In genomic region chr6:54361188-54361587, GRCh38 we compare ENCODE assay signal across 36 cellular contexts. TPM values are rescaled to one million over a fixed set of nuclear protein-coding genes. Genes with fewer than 3 reads are reported as not detected.
"Had no signal": no experiment of that assay in that cellular context is flagged by ENCODE, and none has a peak within 500 bp of the region (broad histone marks: within the 10 kb centered on the region; RNA-seq: fewer than 3 reads in every experiment).

No MANE protein-coding gene starts in this region.

- H3K36me3 ChIP-seq: ascending aorta had no signal

- H3K27me3 ChIP-seq: ascending aorta had no signal

- FAIRE-seq: RCC 7860 had no signal

- DNase-seq: activated B cell treated with CpG ODN at 0.5 μM for 24 hours; activated CD4-positive, alpha-beta memory T cell treated with anti-CD3 and anti-CD28 coated beads, Interleukin-2, amount 10 ng/mL, durations not matched to agents 7 days and 5 days; activated CD4-positive, alpha-beta T cell treated with anti-CD3 and anti-CD28 coated beads for 1 hour; activated CD4-positive, alpha-beta T cell treated with anti-CD3 and anti-CD28 coated beads for 48 hours; activated CD8-positive, alpha-beta memory T cell treated with anti-CD3 and anti-CD28 coated beads for 24 hours; activated CD8-positive, alpha-beta memory T cell treated with anti-CD3 and anti-CD28 coated beads, Interleukin-2, amount 10 ng/mL, durations not matched to agents 7 days and 5 days; activated gamma-delta T cell; activated naive CD4-positive, alpha-beta T cell treated with Interleukin-2 at 50 U/mL for 16 hours; activated naive CD8-positive, alpha-beta T cell treated with anti-CD3 and anti-CD28 coated beads, Interleukin-2, amount 10 ng/mL, durations not matched to agents 7 days and 5 days; activated T-cell treated with anti-CD3 and anti-CD28 coated beads, Interleukin-2, amount 50 U/mL, for 1 hour; activated T-cell treated with anti-CD3 and anti-CD28 coated beads, Interleukin-2, amount 50 U/mL, for 72 hours; amygdala; caudate nucleus; NCI-H1092 treated with DMSO at 0.1 percent for 48 hours; NCI-H1417; NCI-H146; NCI-H187; NCI-H2029 treated with DMSO at 0.1 percent for 48 hours; NCI-H2107; NCI-H2171; NCI-H510A; NCI-H526; NCI-H748 treated with DMSO at 0.1 percent for 48 hours; NK-92 treated with Interleukin-12 subunit alpha and Interleukin-12 subunit beta, amount 100 ng/mL, for 24 hours; PC-9; Right ventricle myocardium superior; SW 1271; T-helper 1 cell; T-helper 2 cell; T-helper 9 cell had no signal

- H3K9me3 ChIP-seq: ascending aorta had no signal

- ATAC-seq: activated CD8-positive, alpha-beta memory T cell treated with anti-CD3 and anti-CD28 coated beads, Interleukin-2, amount 10 ng/mL, durations not matched to agents 7 days and 5 days; activated T-cell treated with anti-CD3 and anti-CD28 coated beads, Interleukin-2, amount 50 U/mL, for 72 hours had no signal

- H3K4me3 ChIP-seq: ascending aorta, PC-9 had no signal

- H3K27ac ChIP-seq: ascending aorta, KMS-11, PC-9, VCaP had no signal

- H3K4me1 ChIP-seq: ascending aorta had no signal

RNA-seq across cellular contexts. Expression of gene TINAG, which starts 52.9 kb away (rescaled TPM):
- total RNA-seq: activated B cell treated with CpG ODN at 0.5 μM for 24 hours; activated CD4-positive, alpha-beta memory T cell treated with anti-CD3 and anti-CD28 coated beads, Interleukin-2, amount 10 ng/mL, durations not matched to agents 7 days and 5 days; activated CD8-positive, alpha-beta memory T cell treated with anti-CD3 and anti-CD28 coated beads, Interleukin-2, amount 10 ng/mL, durations not matched to agents 7 days and 5 days; activated naive CD8-positive, alpha-beta T cell treated with anti-CD3 and anti-CD28 coated beads, Interleukin-2, amount 10 ng/mL, durations not matched to agents 7 days and 5 days; activated T-cell treated with anti-CD3 and anti-CD28 coated beads, Interleukin-2, amount 50 U/mL, for 72 hours; activated T-helper 2 cell treated with anti-CD3 and anti-CD28 coated beads, Interferon-gamma antibody, Interleukin-2, Interleukin-4, amounts not matched to agents 10 μg/mL and 5 μg/mL and 100 μg/mL, durations not matched to agents 14 hours and 24 hours and 36 hours; ascending aorta; PC-9 had no signal
- polyA plus RNA-seq: adipose tissue had no signal
